In the genomic region with DNA sequence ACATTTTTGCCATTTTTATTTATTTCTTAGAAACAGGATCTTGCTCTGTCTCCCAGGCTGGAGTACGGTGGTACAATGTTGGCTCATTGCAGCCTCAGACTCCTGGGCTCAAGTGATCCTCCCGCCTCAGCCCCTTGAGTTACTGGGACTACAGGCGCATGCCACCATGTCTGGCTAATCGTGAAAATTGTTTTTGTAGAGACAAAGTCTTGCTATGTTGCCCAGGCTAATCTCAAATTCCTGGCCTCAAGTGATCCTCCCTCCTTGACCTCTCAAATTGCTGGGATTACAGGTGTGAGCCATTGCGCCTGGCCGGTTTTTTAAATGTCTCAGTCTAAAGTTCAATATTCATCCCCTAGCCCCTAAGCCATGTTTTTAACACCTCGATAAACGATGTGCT, we compare ENCODE assay signal across 20 cellular contexts.
A peak's percentile ranks its signal among the peaks of the same experiment; 100 is the strongest.
DNase-seq lines count a peak whose midpoint lies in the region; ATAC-seq and TF ChIP-seq lines count a peak whose summit lies in the region.
"Had no signal": no experiment of that assay in that cellular context is flagged by ENCODE, and none has a peak within 500 bp of the region (broad histone marks: within the 10 kb centered on the region; RNA-seq: fewer than 3 reads in every experiment).

No MANE protein-coding gene starts in this region.

- no peak overlapping the region for H2AFZ ChIP-seq in trophoblast cell (ENCODE audit: insufficient read depth, low read length, poor library complexity)

- TF ChIP-seq CTCF in activated B cell treated with CpG ODN at 0.5 μM for 24 hours (IDR thresholded peaks at IDR 0.05), result no peak

- no CpG with 5 or more reads among the region's 8 CpGs for WGBS in trophoblast cell (ENCODE audit: extremely low coverage, insufficient coverage, insufficient read length)

- H3K27ac Mint-ChIP-seq in activated CD8-positive, alpha-beta memory T cell treated with anti-CD3 and anti-CD28 coated beads, Interleukin-2, amount 10 ng/mL, durations not matched to agents 7 days and 5 days, result no peak overlapping the region
- H3K27ac Mint-ChIP-seq in CD4-positive, alpha-beta memory T cell, result peak overlapping the region in 5 of 7 donors; percentile 84 to 93 (median 86)
- peak overlapping the region; percentile 98 for H3K27ac Mint-ChIP-seq in activated B cell treated with CpG ODN at 0.5 μM for 24 hours

- H3K79me1 ChIP-seq in trophoblast cell (ENCODE audit: low read length), result peaks cover 5% of the 10 kb centered on the region

- H3K27me3 Mint-ChIP-seq in activated CD8-positive, alpha-beta memory T cell treated with anti-CD3 and anti-CD28 coated beads, Interleukin-2, amount 10 ng/mL, durations not matched to agents 7 days and 5 days, result no peaks in the 10 kb centered on the region
- H3K27me3 Mint-ChIP-seq in CD4-positive, alpha-beta memory T cell, result no peaks in the 10 kb centered on the region
- H3K27me3 Mint-ChIP-seq in activated B cell treated with CpG ODN at 0.5 μM for 24 hours, result no peaks in the 10 kb centered on the region

- no peaks in the 10 kb centered on the region for H3K9me3 Mint-ChIP-seq in activated CD8-positive, alpha-beta memory T cell treated with anti-CD3 and anti-CD28 coated beads, Interleukin-2, amount 10 ng/mL, durations not matched to agents 7 days and 5 days (ENCODE audit: low read depth)
- H3K9me3 Mint-ChIP-seq in CD4-positive, alpha-beta memory T cell, result peaks cover 0 to 2% (median 0%) of the 10 kb centered on the region in 8 donors
- no peaks in the 10 kb centered on the region for H3K9me3 Mint-ChIP-seq in activated B cell treated with CpG ODN at 0.5 μM for 24 hours

- H3K4me1 Mint-ChIP-seq in activated CD8-positive, alpha-beta memory T cell treated with anti-CD3 and anti-CD28 coated beads, Interleukin-2, amount 10 ng/mL, durations not matched to agents 7 days and 5 days, result peaks cover 41% of the 10 kb centered on the region
- H3K4me1 Mint-ChIP-seq in CD4-positive, alpha-beta memory T cell, result peaks cover 39 to 65% (median 55%) of the 10 kb centered on the region in 4 donors
- peaks cover 74% of the 10 kb centered on the region for H3K4me1 Mint-ChIP-seq in activated B cell treated with CpG ODN at 0.5 μM for 24 hours

- H3K4ac ChIP-seq in trophoblast cell (ENCODE audit: low read depth, low read length), result no peak overlapping the region

- H3K4me3 ChIP-seq in CD4-positive, alpha-beta memory T cell (ENCODE audit: low read length in 2 of 2), result no peak overlapping the region
- H3K4me3 ChIP-seq in trophoblast cell (ENCODE audit: low read depth, low read length), result no peak overlapping the region

- no peak overlapping the region for H2AK5ac ChIP-seq in trophoblast cell (ENCODE audit: low read length)

- peak; percentile 7 for DNase-seq in activated CD8-positive, alpha-beta memory T cell treated with anti-CD3 and anti-CD28 coated beads for 24 hours
- no peak for DNase-seq in activated CD8-positive, alpha-beta memory T cell treated with anti-CD3 and anti-CD28 coated beads, Interleukin-2, amount 10 ng/mL, durations not matched to agents 7 days and 5 days
- DNase-seq in CD4-positive, alpha-beta memory T cell, result no peak
- DNase-seq in activated B cell treated with CpG ODN at 0.5 μM for 24 hours, result no peak
- DNase-seq in trophoblast cell, result peak; percentile 65 to 69
- DNase-seq in activated effector memory CD4-positive, alpha-beta T cell treated with anti-CD3 and anti-CD28 coated beads, Interleukin-2, amount 50 U/mL, for 16 hours, result no peak
- DNase-seq in activated effector memory CD4-positive, alpha-beta T cell treated with Interleukin-2 at 50 U/mL for 16 hours, result no peak
- DNase-seq: BE2C, DND-41, GF-D8, GOT3, NCI-H1105 treated with DMSO at 0.1 percent for 48 hours, NCI-H1694 treated with DMSO at 0.1 percent for 48 hours, NCI-H2107, NCI-H2227 treated with DMSO at 0.1 percent for 48 hours, NCI-H526 had no signal

- intact Hi-C loops in CD4-positive, alpha-beta memory T cell (cut with micrococcal nuclease), result no loop called here
- intact Hi-C loops in activated B cell treated with CpG ODN at 0.5 μM for 24 hours (cut with micrococcal nuclease), result loop anchor here (5.0 kb wide), 2 partner anchors 39 to 79 kb away; no protein-coding TSS in a partner anchor

- H3K14ac ChIP-seq in trophoblast cell (ENCODE audit: low read length), result no peak overlapping the region

- no peak overlapping the region for H3K4me3 Mint-ChIP-seq in activated CD8-positive, alpha-beta memory T cell treated with anti-CD3 and anti-CD28 coated beads, Interleukin-2, amount 10 ng/mL, durations not matched to agents 7 days and 5 days
- H3K4me3 Mint-ChIP-seq in CD4-positive, alpha-beta memory T cell, result no peak overlapping the region
- no peak overlapping the region for H3K4me3 Mint-ChIP-seq in activated B cell treated with CpG ODN at 0.5 μM for 24 hours

- H3K9me3 ChIP-seq in CD4-positive, alpha-beta memory T cell (ENCODE audit: control insufficient read depth in 1 of 2, low read length in 2 of 2), result no peaks in the 10 kb centered on the region
- H3K9me3 ChIP-seq in trophoblast cell (ENCODE audit: insufficient read depth, low read depth, low read length), result no peaks in the 10 kb centered on the region
- H3K9me3 ChIP-seq: BE2C had no signal

- H3K36me3 ChIP-seq in CD4-positive, alpha-beta memory T cell (ENCODE audit: insufficient read depth, low read length), result no peaks in the 10 kb centered on the region
- H3K36me3 ChIP-seq in trophoblast cell (ENCODE audit: control insufficient read depth in 1 of 2, insufficient read depth in 2 of 2, low read length in 2 of 2), result no peaks in the 10 kb centered on the region
- H3K36me3 ChIP-seq: BE2C had no signal

- no peak overlapping the region for H3K18ac ChIP-seq in trophoblast cell (ENCODE audit: low read length)

- no peak overlapping the region for H3K9ac ChIP-seq in trophoblast cell (ENCODE audit: low read length)

- H3K27ac ChIP-seq in CD4-positive, alpha-beta memory T cell (ENCODE audit: low read depth, low read length), result no peak overlapping the region
- H3K27ac ChIP-seq in trophoblast cell (ENCODE audit: low read depth, low read length), result no peak overlapping the region
- H3K27ac ChIP-seq: 22Rv1, HL-60, RWPE1 had no signal

- CTCF ChIA-PET in activated CD8-positive, alpha-beta memory T cell treated with anti-CD3 and anti-CD28 coated beads, Interleukin-2, amount 10 ng/mL, durations not matched to agents 7 days and 5 days (lab: Charles Lee), result interaction anchor here (4.3 kb wide), 1 partner anchor 179 kb away, joined by 41 read pairs; no protein-coding TSS in a partner anchor
- CTCF ChIA-PET in CD4-positive, alpha-beta memory T cell (lab: Charles Lee; ENCODE audit: partially characterized antibody), result interaction anchor here (1.4 kb wide), 2 partner anchors 12 to 15 kb away, joined by 3 to 4 read pairs; no protein-coding TSS in a partner anchor
- CTCF ChIA-PET in activated B cell treated with CpG ODN at 0.5 μM for 24 hours (lab: Charles Lee), result interaction anchor here (1.2 to 4.0 kb wide), 4 partner anchors 130 to 431 kb away, joined by 3 to 64 read pairs (median 6); no protein-coding TSS in a partner anchor

- H4K12ac ChIP-seq in trophoblast cell (ENCODE audit: low read depth, low read length), result no peak overlapping the region

- H4K91ac ChIP-seq in trophoblast cell (ENCODE audit: low read depth, low read length), result no peak overlapping the region

- no peak overlapping the region for H3K23ac ChIP-seq in trophoblast cell (ENCODE audit: low read length)

- no peak for ATAC-seq in activated CD8-positive, alpha-beta memory T cell treated with anti-CD3 and anti-CD28 coated beads, Interleukin-2, amount 10 ng/mL, durations not matched to agents 7 days and 5 days
- ATAC-seq in activated B cell treated with CpG ODN at 0.5 μM for 24 hours (ENCODE audit: low read depth) (no peak), GM18502 (IDR thresholded peaks at IDR 0.05; ENCODE audit: poor library complexity, unreplicated experiment) (no peak)

- no peak overlapping the region for H2BK120ac ChIP-seq in trophoblast cell (ENCODE audit: insufficient read depth, low read length, poor library complexity)

- H3K79me2 ChIP-seq in trophoblast cell (ENCODE audit: control insufficient read depth, insufficient read depth, low read length, poor library complexity), result no peaks in the 10 kb centered on the region

- H2BK12ac ChIP-seq in trophoblast cell (ENCODE audit: low read length), result no peak overlapping the region

- H4K8ac ChIP-seq in trophoblast cell (ENCODE audit: low read depth, low read length), result no peak overlapping the region

- H2BK5ac ChIP-seq in trophoblast cell (ENCODE audit: low read depth, low read length, poor library complexity), result no peak overlapping the region

- H3K4me2 ChIP-seq in trophoblast cell (ENCODE audit: low read length), result no peak overlapping the region

- peaks cover 29% of the 10 kb centered on the region for H3K4me1 ChIP-seq in CD4-positive, alpha-beta memory T cell (ENCODE audit: insufficient read depth, low read length)
- H3K4me1 ChIP-seq in trophoblast cell (ENCODE audit: control insufficient read depth in 1 of 2, insufficient read depth in 2 of 2, low read length in 2 of 2), result peaks cover 13 to 19% of the 10 kb centered on the region in 2 experiments
- H3K4me1 ChIP-seq: BE2C had no signal

- H3K27me3 ChIP-seq in CD4-positive, alpha-beta memory T cell (ENCODE audit: insufficient read depth, low read length), result no peaks in the 10 kb centered on the region
- H3K27me3 ChIP-seq in trophoblast cell (ENCODE audit: insufficient read depth, low read length), result no peaks in the 10 kb centered on the region
- H3K27me3 ChIP-seq: BE2C had no signal

- POLR2A ChIA-PET in CD4-positive, alpha-beta memory T cell (lab: Charles Lee; ENCODE audit: partially characterized antibody), result no interaction called here
- POLR2A ChIA-PET in activated B cell treated with CpG ODN at 0.5 μM for 24 hours (lab: Charles Lee), result interaction anchor here (3.1 kb wide), 1 partner anchor 180 kb away, joined by 13 read pairs; no protein-coding TSS in a partner anchor

- H3K36me3 Mint-ChIP-seq in activated CD8-positive, alpha-beta memory T cell treated with anti-CD3 and anti-CD28 coated beads, Interleukin-2, amount 10 ng/mL, durations not matched to agents 7 days and 5 days, result peaks cover 7% of the 10 kb centered on the region
- H3K36me3 Mint-ChIP-seq in CD4-positive, alpha-beta memory T cell, result peaks cover 12 to 14% of the 10 kb centered on the region in 2 donors
- peaks cover 33% of the 10 kb centered on the region for H3K36me3 Mint-ChIP-seq in activated B cell treated with CpG ODN at 0.5 μM for 24 hours (ENCODE audit: low read depth)

Comparison
In these comparisons a context has a peak if more than half of its experiments do, and no peak if none do; other contexts are left out.
1. DNase-seq: peak in activated CD8-positive, alpha-beta memory T cell treated with anti-CD3 and anti-CD28 coated beads for 24 hours (single experiment) and trophoblast cell (2 of 2); none in activated CD8-positive, alpha-beta memory T cell treated with anti-CD3 and anti-CD28 coated beads, Interleukin-2, amount 10 ng/mL, durations not matched to agents 7 days and 5 days (single experiment), CD4-positive, alpha-beta memory T cell (0 of 5), activated B cell treated with CpG ODN at 0.5 μM for 24 hours (single experiment), activated effector memory CD4-positive, alpha-beta T cell treated with anti-CD3 and anti-CD28 coated beads, Interleukin-2, amount 50 U/mL, for 16 hours (single experiment) and activated effector memory CD4-positive, alpha-beta T cell treated with Interleukin-2 at 50 U/mL for 16 hours (single experiment).